15 cellular contexts compared by ENCODE assay signal in genomic region chr17:29573871-29574731, GRCh38. TPM values are rescaled to one million over a fixed set of nuclear protein-coding genes. Genes with fewer than 3 reads are reported as not detected.
DNase-seq lines count a peak whose midpoint lies in the region; ATAC-seq, FAIRE-seq and TF ChIP-seq lines count a peak whose summit lies in the region.
"Had no signal": no experiment of that assay in that cellular context is flagged by ENCODE, and none has a peak within 500 bp of the region (broad histone marks: within the 10 kb centered on the region; RNA-seq: fewer than 3 reads in every experiment).

No MANE protein-coding gene starts in this region.

- H3K4me3 ChIP-seq in heart left ventricle (no peak overlapping the region), K562 (no peak overlapping the region), aorta (ENCODE audit: low read length in 2 of 2) (no peak overlapping the region)

- DNase-seq in heart left ventricle (peak in 3 of 5 donors; percentile 5 to 18 (median 7)), left cardiac atrium (no peak), K562 (ENCODE audit: extremely low read depth in 1 of 4, low spot score in 3 of 4) (no peak), aorta (peak; percentile 43 to 68), NCI-H1092 (lab: John Stamatoyannopoulos, UW) (no peak), KG1 (lab: John Stamatoyannopoulos, UW) (no peak)
- peak; percentile 49 for DNase-seq in natural killer cell treated with Interleukin-12 subunit alpha and Interleukin-12 subunit beta and Interleukin-15 and Interleukin-18, amount 100 ng/mL, for 72 hours (ENCODE audit: low spot score)
- DNase-seq: endodermal cell; foreskin fibroblast; mesenchymal stem cell; NCI-H187 treated with DMSO at 0.1 percent for 48 hours; NCI-H526 treated with DMSO at 0.1 percent for 48 hours; stimulated activated CD4-positive, alpha-beta T cell treated with anti-CD3 and anti-CD28 coated beads, Interleukin-12 subunit alpha, Interleukin-12 subunit beta, amount 100 ng/mL, for 4 hours had no signal

- no peaks in the 10 kb centered on the region for H3K27me3 Mint-ChIP-seq in natural killer cell treated with Interleukin-12 subunit alpha and Interleukin-12 subunit beta and Interleukin-15 and Interleukin-18, amount 100 ng/mL, for 72 hours

- ATAC-seq in heart left ventricle (no peak), left cardiac atrium (no peak), K562 (no peak), aorta (ENCODE audit: low FRiP score) (no peak), GM18868 (IDR thresholded peaks at IDR 0.05; ENCODE audit: unreplicated experiment) (no peak)
- no peak for ATAC-seq in natural killer cell treated with Interleukin-12 subunit alpha and Interleukin-12 subunit beta and Interleukin-15 and Interleukin-18, amount 100 ng/mL, for 72 hours

- TF ChIP-seq RAD21 in K562 (CRISPR knock-in tag; conservative IDR thresholded peaks at IDR 0.05 in 1 of 2, IDR thresholded peaks at IDR 0.05 in 1 of 2) = no peak

- no peaks in the 10 kb centered on the region for H3K9me3 Mint-ChIP-seq in natural killer cell treated with Interleukin-12 subunit alpha and Interleukin-12 subunit beta and Interleukin-15 and Interleukin-18, amount 100 ng/mL, for 72 hours
- H3K9me3 Mint-ChIP-seq: activated T-helper 1 cell treated with anti-CD3 and anti-CD28 coated beads, Interleukin-12 subunit alpha, Interleukin-12 subunit beta, Interleukin-2, Interleukin-4 antibody, amounts not matched to agents 30 ng/mL and 10 ng/mL and 1 ng/mL, durations not matched to agents 14 hours and 24 hours and 36 hours; endodermal cell had no signal

- H3K27ac ChIP-seq in heart left ventricle = no peak overlapping the region
- no peak overlapping the region for H3K27ac ChIP-seq in K562 (ENCODE audit: extremely low read depth, low read depth, low read length)
- H3K27ac ChIP-seq in aorta (ENCODE audit: low read depth in 1 of 2, low read length in 2 of 2) = no peak overlapping the region

- FAIRE-seq in K562 (lab: Jason Lieb, UNC) = no peak

- CTCF ChIA-PET in K562 (lab: Yijun Ruan, JAX; ENCODE audit: low intra/inter-chr PET ratio) = no interaction called here

- 88 to 90% (median 89%) methylated on average over 14 of the region's 14 CpGs for WGBS in heart left ventricle, 4 donors
- WGBS in K562 (ENCODE audit: insufficient coverage, low coverage, missing lambda C conversion rate) = 86% methylated on average over 12 of the region's 14 CpGs
- WGBS in aorta, 2 donors = 81 to 82% methylated on average over 14 of the region's 14 CpGs

- no peak overlapping the region for H3K4me2 ChIP-seq in K562 (ENCODE audit: insufficient read depth, low read length)

- TF ChIP-seq EP300 in K562 (IDR thresholded peaks at IDR 0.05; ENCODE audit: low read length) = no peak

- intact Hi-C loops in heart left ventricle (cut with DNase I) (loop anchor here in 1 of 10 donors (10.0 kb wide), 1 partner anchor 521 kb away; no protein-coding TSS in a partner anchor), left cardiac atrium (cut with DNase I) (loop anchor here in 1 of 2 donors (10.0 kb wide), 1 partner anchor 361 kb away; the partner anchor contains the start of gene SSH2), K562 (cut with micrococcal nuclease) (no loop called here), aorta (cut with DNase I) (no loop called here)

- TF ChIP-seq POLR2A in heart left ventricle (IDR thresholded peaks at IDR 0.05) = no peak
- TF ChIP-seq POLR2A in K562 (conservative IDR thresholded peaks at IDR 0.05) = no peak

- POLR2A ChIA-PET in K562 (lab: Yijun Ruan, JAX) = interaction anchor here (0.8 to 1.4 kb wide), 2 partner anchors 12 kb away, joined by 4 to 7 read pairs; no protein-coding TSS in a partner anchor

- in situ Hi-C loops in K562 (cut with MboI) = no loop called here

- no peaks in the 10 kb centered on the region for H4K20me1 ChIP-seq in K562 (replicated peaks; ENCODE audit: control insufficient read depth, insufficient read depth, low read length)

- no TSS peak for BruUV-seq in K562 (replicated peaks; lab: Mats Ljungman, UMichigan)

- peaks cover 7 to 11% of the 10 kb centered on the region in 2 donors for H3K4me1 Mint-ChIP-seq in natural killer cell treated with Interleukin-12 subunit alpha and Interleukin-12 subunit beta and Interleukin-15 and Interleukin-18, amount 100 ng/mL, for 72 hours (ENCODE audit: low read depth in 2 of 2)

- H3K79me2 ChIP-seq in K562 (ENCODE audit: control insufficient read depth, insufficient read depth, low read length) = no peaks in the 10 kb centered on the region

- H3K9me3 ChIP-seq in heart left ventricle (no peaks in the 10 kb centered on the region), K562 (replicated peaks; ENCODE audit: control insufficient read depth, insufficient read depth, low read depth, low read length) (no peaks in the 10 kb centered on the region), aorta (ENCODE audit: control insufficient read depth, low read length) (no peaks in the 10 kb centered on the region)

- H3K36me3 ChIP-seq in heart left ventricle (peaks cover 0 to 60% (median 54%) of the 10 kb centered on the region in 9 donors), K562 (ENCODE audit: control insufficient read depth, insufficient read depth, low read length) (peaks cover 49% of the 10 kb centered on the region; the same call in 2 of the 3 replicates), aorta (ENCODE audit: control insufficient read depth in 1 of 2, insufficient read depth in 2 of 2, low read length in 1 of 2) (no peaks in the 10 kb centered on the region)

- peak overlapping the region in 1 of 2 experiments; percentile 75; a peak in 2 of 4 replicates for H3K9ac ChIP-seq in K562 (ENCODE audit: insufficient read depth in 1 of 2, low read depth in 2 of 2, low read length in 2 of 2)

- H2AFZ ChIP-seq in K562 (ENCODE audit: low read depth, low read length) = no peak overlapping the region

- H3K27me3 ChIP-seq in heart left ventricle (no peaks in the 10 kb centered on the region), K562 (ENCODE audit: control insufficient read depth in 2 of 2, insufficient read depth in 2 of 2, low read length in 2 of 2) (no peaks in the 10 kb centered on the region), aorta (ENCODE audit: control insufficient read depth in 1 of 2, insufficient read depth in 2 of 2, low read length in 1 of 2) (no peaks in the 10 kb centered on the region)

- peaks cover 3% of the 10 kb centered on the region for H3K9me1 ChIP-seq in K562 (ENCODE audit: control insufficient read depth, insufficient read depth, low read length)

- H3K4me1 ChIP-seq in heart left ventricle (peaks cover 5 to 49% (median 28%) of the 10 kb centered on the region in 12 donors), K562 (replicated peaks in 1 of 2; ENCODE audit: control insufficient read depth in 2 of 2, insufficient read depth in 2 of 2, low read length in 2 of 2) (peaks cover 3 to 57% of the 10 kb centered on the region in 2 experiments; a peak in 4 of 5 replicates), aorta (ENCODE audit: control insufficient read depth in 1 of 2, insufficient read depth in 2 of 2, low read length in 2 of 2) (no peaks in the 10 kb centered on the region)

- H3K36me3 Mint-ChIP-seq in natural killer cell treated with Interleukin-12 subunit alpha and Interleukin-12 subunit beta and Interleukin-15 and Interleukin-18, amount 100 ng/mL, for 72 hours = no peaks in the 10 kb centered on the region

- H3K27ac Mint-ChIP-seq in natural killer cell treated with Interleukin-12 subunit alpha and Interleukin-12 subunit beta and Interleukin-15 and Interleukin-18, amount 100 ng/mL, for 72 hours = no peak overlapping the region
- H3K27ac Mint-ChIP-seq: activated T-helper 1 cell treated with anti-CD3 and anti-CD28 coated beads, Interleukin-12 subunit alpha, Interleukin-12 subunit beta, Interleukin-2, Interleukin-4 antibody, amounts not matched to agents 30 ng/mL and 10 ng/mL and 1 ng/mL, durations not matched to agents 14 hours and 24 hours and 36 hours; endodermal cell had no signal

- TF ChIP-seq CTCF in heart left ventricle (IDR thresholded peaks at IDR 0.05) = no peak
- TF ChIP-seq CTCF in K562 (IDR thresholded peaks at IDR 0.05 in 2 of 3, conservative IDR thresholded peaks at IDR 0.05 in 1 of 3; ENCODE audit: insufficient read depth in 2 of 3, low read depth in 1 of 3, low read length in 3 of 3) = no peak

- H3K4me3 Mint-ChIP-seq in natural killer cell treated with Interleukin-12 subunit alpha and Interleukin-12 subunit beta and Interleukin-15 and Interleukin-18, amount 100 ng/mL, for 72 hours = no peak overlapping the region
- H3K4me3 Mint-ChIP-seq: activated T-helper 1 cell treated with anti-CD3 and anti-CD28 coated beads, Interleukin-12 subunit alpha, Interleukin-12 subunit beta, Interleukin-2, Interleukin-4 antibody, amounts not matched to agents 30 ng/mL and 10 ng/mL and 1 ng/mL, durations not matched to agents 14 hours and 24 hours and 36 hours; endodermal cell had no signal

RNA-seq across cellular contexts. Expression of gene TP53I13, which starts 5.6 kb away (rescaled TPM):
- total RNA-seq in heart left ventricle (10 to 100 TPM; 23.8 to 65.5 (median 38.3) TPM), left cardiac atrium (10 to 100 TPM; 42.0 to 48.8 TPM), K562 (2014; rRNA removed) (25.2 and 27.6 TPM in 2 replicates), K562 (2014; rRNA removed; fragmentation: Illumina TruSeq; extraction: Trizol) (1.8 and 3.3 TPM in 2 replicates), K562 (2015; rRNA removed; fragmentation: Illumina TruSeq; extraction: Trizol) (13.0 and 13.9 TPM in 2 replicates), K562 (2021) (24.5 and 28.3 TPM in 2 replicates), aorta (10 to 100 TPM; 31.7 to 34.4 TPM)
- polyA plus RNA-seq in heart left ventricle (10 to 100 TPM; 65.1 to 93.0 TPM), K562 (2011; rRNA removed) (9.1 and 10.3 TPM in 2 replicates), K562 (2014; fragmentation: Illumina TruSeq; extraction: Trizol) (4.7 and 13.5 TPM in 2 replicates), K562 (2014; fragmentation: Nextera tagmentation; extraction: Ambion mirVana) (under 1 TPM; 0.08 to 0.13 TPM), K562 (2014; rRNA removed) (23.8 and 27.2 TPM in 2 replicates), aorta (100 to 1,000 TPM in 1 of 2 donors, 10 to 100 TPM in 1; 18.4 to 122 TPM)
- 13.5 and 50.0 TPM in 2 replicates for total RNA-seq in K562 (2011; cell fraction: chromatin; rRNA removed; ENCODE audit: low replicate concordance)
- 63.0 and 73.5 TPM in 2 replicates for total RNA-seq in K562 (2011; cell fraction: nucleolus; rRNA removed)
- 36.1 and 46.0 TPM in 2 replicates for total RNA-seq in K562 (2011; cell fraction: nucleoplasm; rRNA removed)
- polyA plus RNA-seq in K562 (2011; cell fraction: cytosol; rRNA removed) = 9.9 and 48.3 TPM in 2 replicates
- 48.7 and 101 TPM in 2 replicates for polyA plus RNA-seq in K562 (2011; cell fraction: nucleus; rRNA removed)
- 16.9 and 38.4 TPM in 2 replicates for polyA plus RNA-seq in K562 (2012)
- 1.5 and 4.3 TPM in 2 replicates for polyA minus RNA-seq in K562 (2011; rRNA and poly(A)+ RNA removed)
- polyA minus RNA-seq in K562 (2011; cell fraction: cytosol; rRNA and poly(A)+ RNA removed) = 16.0 and 22.0 TPM in 2 replicates
- 17.6 and 17.8 TPM in 2 replicates for polyA minus RNA-seq in K562 (2011; cell fraction: nucleus; rRNA and poly(A)+ RNA removed)
- 10 to 100 TPM; 61.6 to 95.5 TPM for total RNA-seq in natural killer cell treated with Interleukin-12 subunit alpha and Interleukin-12 subunit beta and Interleukin-15 and Interleukin-18, amount 100 ng/mL, for 72 hours

RNA-seq across cellular contexts. Expression of gene ABHD15, which starts 7.3 kb away (rescaled TPM):
- total RNA-seq in heart left ventricle = 10 to 100 TPM in 2 of 9 donors, 1 to 10 TPM in 7; 5.3 to 13.1 (median 9.0) TPM
- polyA plus RNA-seq in heart left ventricle = 1 to 10 TPM; 4.0 to 8.2 TPM
- total RNA-seq in left cardiac atrium = 10 to 100 TPM in 1 of 2 donors, 1 to 10 TPM in 1; 8.3 to 11.6 TPM
- 4.0 and 8.2 TPM in 2 replicates for total RNA-seq in K562 (2011; cell fraction: chromatin; rRNA removed; ENCODE audit: low replicate concordance)
- total RNA-seq in K562 (2011; cell fraction: nucleolus; rRNA removed) = 6.7 and 7.8 TPM in 2 replicates
- 4.4 and 5.1 TPM in 2 replicates for total RNA-seq in K562 (2011; cell fraction: nucleoplasm; rRNA removed)
- total RNA-seq in K562 (2014; rRNA removed) = 2.4 and 3.1 TPM in 2 replicates
- 2.0 and 2.2 TPM in 2 replicates for total RNA-seq in K562 (2014; rRNA removed; fragmentation: Illumina TruSeq; extraction: Trizol)
- 3.8 and 4.2 TPM in 2 replicates for total RNA-seq in K562 (2015; rRNA removed; fragmentation: Illumina TruSeq; extraction: Trizol)
- 4.0 and 4.2 TPM in 2 replicates for total RNA-seq in K562 (2021)
- polyA plus RNA-seq in K562 (2011; rRNA removed) = 0.85 and 1.8 TPM in 2 replicates
- 0.83 and 3.0 TPM in 2 replicates for polyA plus RNA-seq in K562 (2011; cell fraction: cytosol; rRNA removed)
- polyA plus RNA-seq in K562 (2011; cell fraction: nucleus; rRNA removed) = 1.4 and 2.9 TPM in 2 replicates
- polyA plus RNA-seq in K562 (2012) = 3.2 and 5.4 TPM in 2 replicates
- polyA plus RNA-seq in K562 (2014; fragmentation: Illumina TruSeq; extraction: Trizol) = 2.4 and 2.5 TPM in 2 replicates
- under 1 TPM; 0.85 to 0.97 TPM for polyA plus RNA-seq in K562 (2014; fragmentation: Nextera tagmentation; extraction: Ambion mirVana)
- polyA plus RNA-seq in K562 (2014; rRNA removed) = 2.1 and 2.9 TPM in 2 replicates
- polyA minus RNA-seq in K562 (2011; rRNA and poly(A)+ RNA removed) = 1.6 and 3.6 TPM in 2 replicates
- 1.5 and 2.9 TPM in 2 replicates for polyA minus RNA-seq in K562 (2011; cell fraction: cytosol; rRNA and poly(A)+ RNA removed)
- polyA minus RNA-seq in K562 (2011; cell fraction: nucleus; rRNA and poly(A)+ RNA removed) = 1.7 and 2.8 TPM in 2 replicates
- total RNA-seq in natural killer cell treated with Interleukin-12 subunit alpha and Interleukin-12 subunit beta and Interleukin-15 and Interleukin-18, amount 100 ng/mL, for 72 hours = 10 to 100 TPM; 12.6 to 20.3 TPM
- total RNA-seq in aorta = 1 to 10 TPM; 6.2 to 9.8 TPM
- 1 to 10 TPM; 2.8 to 3.0 TPM for polyA plus RNA-seq in aorta

RNA-seq across cellular contexts. Expression of gene GIT1, which starts 15.3 kb away (rescaled TPM):
- total RNA-seq in heart left ventricle = 10 to 100 TPM; 23.1 to 52.9 (median 31.4) TPM
- 10 to 100 TPM; 23.0 to 37.8 TPM for polyA plus RNA-seq in heart left ventricle
- 10 to 100 TPM; 30.8 to 44.0 TPM for total RNA-seq in left cardiac atrium
- total RNA-seq in K562 (2011; cell fraction: chromatin; rRNA removed; ENCODE audit: low replicate concordance) = 26.1 and 92.6 TPM in 2 replicates
- total RNA-seq in K562 (2011; cell fraction: nucleolus; rRNA removed) = 53.0 and 61.9 TPM in 2 replicates
- total RNA-seq in K562 (2011; cell fraction: nucleoplasm; rRNA removed) = 24.8 and 33.5 TPM in 2 replicates
- total RNA-seq in K562 (2014; rRNA removed) = 22.6 and 27.5 TPM in 2 replicates
- 7.2 and 11.4 TPM in 2 replicates for total RNA-seq in K562 (2014; rRNA removed; fragmentation: Illumina TruSeq; extraction: Trizol)
- 17.1 and 17.3 TPM in 2 replicates for total RNA-seq in K562 (2015; rRNA removed; fragmentation: Illumina TruSeq; extraction: Trizol)
- 31.3 and 35.3 TPM in 2 replicates for total RNA-seq in K562 (2021)
- 15.9 and 16.5 TPM in 2 replicates for polyA plus RNA-seq in K562 (2011; rRNA removed)
- 12.4 and 42.3 TPM in 2 replicates for polyA plus RNA-seq in K562 (2011; cell fraction: cytosol; rRNA removed)
- 30.8 and 82.9 TPM in 2 replicates for polyA plus RNA-seq in K562 (2011; cell fraction: nucleus; rRNA removed)
- polyA plus RNA-seq in K562 (2012) = 22.2 and 29.8 TPM in 2 replicates
- 29.9 and 31.2 TPM in 2 replicates for polyA plus RNA-seq in K562 (2014; fragmentation: Illumina TruSeq; extraction: Trizol)
- polyA plus RNA-seq in K562 (2014; fragmentation: Nextera tagmentation; extraction: Ambion mirVana) = under 1 TPM; 0.35 to 0.38 TPM
- polyA plus RNA-seq in K562 (2014; rRNA removed) = 21.4 and 21.6 TPM in 2 replicates
- 7.8 and 14.8 TPM in 2 replicates for polyA minus RNA-seq in K562 (2011; rRNA and poly(A)+ RNA removed)
- polyA minus RNA-seq in K562 (2011; cell fraction: cytosol; rRNA and poly(A)+ RNA removed) = 22.0 and 24.6 TPM in 2 replicates
- polyA minus RNA-seq in K562 (2011; cell fraction: nucleus; rRNA and poly(A)+ RNA removed) = 21.4 and 31.9 TPM in 2 replicates
- 100 to 1,000 TPM in 1 of 2 donors, 10 to 100 TPM in 1; 40.8 to 111 TPM for total RNA-seq in natural killer cell treated with Interleukin-12 subunit alpha and Interleukin-12 subunit beta and Interleukin-15 and Interleukin-18, amount 100 ng/mL, for 72 hours
- total RNA-seq in aorta = 10 to 100 TPM; 38.5 to 47.0 TPM
- 10 to 100 TPM in 1 of 2 donors, 1 to 10 TPM in 1; 8.1 to 27.6 TPM for polyA plus RNA-seq in aorta

RNA-seq across cellular contexts. Expression of gene ANKRD13B, which starts 18.8 kb away (rescaled TPM):
- total RNA-seq in heart left ventricle = 1 to 10 TPM; 4.4 to 9.9 (median 6.1) TPM
- 10 to 100 TPM in 1 of 2 donors, 1 to 10 TPM in 1; 4.1 to 12.7 TPM for polyA plus RNA-seq in heart left ventricle
- 10 to 100 TPM in 1 of 2 donors, 1 to 10 TPM in 1; 8.1 to 10.5 TPM for total RNA-seq in left cardiac atrium
- 17.2 and 53.9 TPM in 2 replicates for total RNA-seq in K562 (2011; cell fraction: chromatin; rRNA removed; ENCODE audit: low replicate concordance)
- total RNA-seq in K562 (2011; cell fraction: nucleolus; rRNA removed) = 37.9 and 41.4 TPM in 2 replicates
- total RNA-seq in K562 (2011; cell fraction: nucleoplasm; rRNA removed) = 20.8 and 22.1 TPM in 2 replicates
- 15.8 and 17.1 TPM in 2 replicates for total RNA-seq in K562 (2014; rRNA removed)
- total RNA-seq in K562 (2014; rRNA removed; fragmentation: Illumina TruSeq; extraction: Trizol) = 2.5 and 3.5 TPM in 2 replicates
- total RNA-seq in K562 (2015; rRNA removed; fragmentation: Illumina TruSeq; extraction: Trizol) = 4.3 and 5.0 TPM in 2 replicates
- 22.3 and 28.1 TPM in 2 replicates for total RNA-seq in K562 (2021)
- polyA plus RNA-seq in K562 (2011; rRNA removed) = 4.6 and 6.5 TPM in 2 replicates
- polyA plus RNA-seq in K562 (2011; cell fraction: cytosol; rRNA removed) = 3.9 and 14.6 TPM in 2 replicates
- polyA plus RNA-seq in K562 (2011; cell fraction: nucleus; rRNA removed) = 28.4 and 73.6 TPM in 2 replicates
- 9.4 and 11.3 TPM in 2 replicates for polyA plus RNA-seq in K562 (2012)
- 10.3 and 11.7 TPM in 2 replicates for polyA plus RNA-seq in K562 (2014; fragmentation: Illumina TruSeq; extraction: Trizol)
- under 1 TPM; 0.15 to 0.59 TPM for polyA plus RNA-seq in K562 (2014; fragmentation: Nextera tagmentation; extraction: Ambion mirVana)
- polyA plus RNA-seq in K562 (2014; rRNA removed) = 14.2 and 15.6 TPM in 2 replicates
- polyA minus RNA-seq in K562 (2011; rRNA and poly(A)+ RNA removed) = 2.5 and 3.7 TPM in 2 replicates
- 8.7 and 9.4 TPM in 2 replicates for polyA minus RNA-seq in K562 (2011; cell fraction: cytosol; rRNA and poly(A)+ RNA removed)
- polyA minus RNA-seq in K562 (2011; cell fraction: nucleus; rRNA and poly(A)+ RNA removed) = 11.3 and 11.8 TPM in 2 replicates
- total RNA-seq in natural killer cell treated with Interleukin-12 subunit alpha and Interleukin-12 subunit beta and Interleukin-15 and Interleukin-18, amount 100 ng/mL, for 72 hours = 10 to 100 TPM in 1 of 2 donors, 1 to 10 TPM in 1; 4.4 to 32.5 TPM
- total RNA-seq in aorta = 10 to 100 TPM in 1 of 2 donors, 1 to 10 TPM in 1; 5.7 to 19.7 TPM
- 10 to 100 TPM in 1 of 2 donors, under 1 TPM in 1; 0.88 to 10.1 TPM for polyA plus RNA-seq in aorta

RNA-seq across cellular contexts. Expression of gene CORO6, which starts 48.6 kb away (rescaled TPM):
- 100 to 1,000 TPM in 3 of 9 donors, 10 to 100 TPM in 6; 72.1 to 115 (median 95.5) TPM for total RNA-seq in heart left ventricle
- 10 to 100 TPM; 50.7 to 96.2 TPM for polyA plus RNA-seq in heart left ventricle
- total RNA-seq in left cardiac atrium = 10 to 100 TPM; 67.0 to 82.1 TPM
- total RNA-seq in K562 (2011; cell fraction: chromatin; rRNA removed; ENCODE audit: low replicate concordance) = 15.2 and 53.0 TPM in 2 replicates
- total RNA-seq in K562 (2011; cell fraction: nucleolus; rRNA removed) = 19.7 and 21.4 TPM in 2 replicates
- total RNA-seq in K562 (2011; cell fraction: nucleoplasm; rRNA removed) = 13.7 and 15.3 TPM in 2 replicates
- total RNA-seq in K562 (2014; rRNA removed) = 2.8 and 2.9 TPM in 2 replicates
- total RNA-seq in K562 (2014; rRNA removed; fragmentation: Illumina TruSeq; extraction: Trizol) = 0.47 and 0.64 TPM in 2 replicates
- 1.7 and 2.5 TPM in 2 replicates for total RNA-seq in K562 (2015; rRNA removed; fragmentation: Illumina TruSeq; extraction: Trizol)
- 4.4 TPM in 2 replicates for total RNA-seq in K562 (2021)
- polyA plus RNA-seq in K562 (2011; rRNA removed) = 9.8 and 11.9 TPM in 2 replicates
- 4.9 and 9.8 TPM in 2 replicates for polyA plus RNA-seq in K562 (2011; cell fraction: cytosol; rRNA removed)
- 96.7 and 310 TPM in 2 replicates for polyA plus RNA-seq in K562 (2011; cell fraction: nucleus; rRNA removed)
- polyA plus RNA-seq in K562 (2012) = 4.9 and 6.6 TPM in 2 replicates
- 2.4 and 3.1 TPM in 2 replicates for polyA plus RNA-seq in K562 (2014; fragmentation: Illumina TruSeq; extraction: Trizol)
- polyA plus RNA-seq in K562 (2014; fragmentation: Nextera tagmentation; extraction: Ambion mirVana) = under 1 TPM; 0.04 to 0.11 TPM
- polyA plus RNA-seq in K562 (2014; rRNA removed) = 6.6 and 9.1 TPM in 2 replicates
- 5.3 and 14.2 TPM in 2 replicates for polyA minus RNA-seq in K562 (2011; rRNA and poly(A)+ RNA removed)
- 2.5 and 5.4 TPM in 2 replicates for polyA minus RNA-seq in K562 (2011; cell fraction: cytosol; rRNA and poly(A)+ RNA removed)
- polyA minus RNA-seq in K562 (2011; cell fraction: nucleus; rRNA and poly(A)+ RNA removed) = 15.4 and 24.0 TPM in 2 replicates
- total RNA-seq in natural killer cell treated with Interleukin-12 subunit alpha and Interleukin-12 subunit beta and Interleukin-15 and Interleukin-18, amount 100 ng/mL, for 72 hours = 10 to 100 TPM in 1 of 2 donors, 1 to 10 TPM in 1; 2.1 to 10.2 TPM
- total RNA-seq in aorta = 10 to 100 TPM in 1 of 2 donors, 1 to 10 TPM in 1; 9.9 to 12.3 TPM
- polyA plus RNA-seq in aorta = 10 to 100 TPM in 1 of 2 donors, 1 to 10 TPM in 1; 2.9 to 51.6 TPM

Comparison
In these comparisons a context has a peak if more than half of its experiments do, and no peak if none do; other contexts are left out.
1. DNase-seq: peak in heart left ventricle (3 of 5), natural killer cell treated with Interleukin-12 subunit alpha and Interleukin-12 subunit beta and Interleukin-15 and Interleukin-18, amount 100 ng/mL, for 72 hours (single experiment) and aorta (2 of 2); none in left cardiac atrium (single experiment), K562 (0 of 4), NCI-H1092 (single experiment) and KG1 (single experiment).